Comparison of ENCODE assay signal across 8 cellular contexts in the genomic region with DNA sequence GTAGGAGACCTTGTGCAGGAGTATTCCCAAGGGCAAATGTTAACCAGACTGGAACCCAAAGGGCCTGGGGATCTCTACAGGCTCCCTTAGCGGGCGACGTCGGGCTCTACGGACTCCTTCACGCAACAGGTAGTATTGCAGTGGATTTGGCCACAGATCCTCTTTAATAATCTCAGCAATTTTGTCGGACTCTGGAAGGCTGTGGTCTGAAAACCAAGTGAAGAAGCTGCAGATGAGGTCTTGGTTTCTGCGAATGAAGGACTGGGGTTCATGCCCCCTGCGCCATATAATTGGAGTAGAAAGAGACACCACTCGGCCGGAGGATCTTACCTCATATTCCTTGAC. TPM values are rescaled to one million over a fixed set of nuclear protein-coding genes. Genes with fewer than 3 reads are reported as not detected.
A peak's percentile ranks its signal among the peaks of the same experiment; 100 is the strongest.
DNase-seq lines count a peak whose midpoint lies in the region; ATAC-seq, FAIRE-seq and TF ChIP-seq lines count a peak whose summit lies in the region.

No MANE protein-coding gene starts in this region.

- peaks cover 30% of the 10 kb centered on the region; the same call in 1 of the 2 replicates for H3K36me3 ChIP-seq in PC-9 (ENCODE audit: low read depth)
- peaks cover 0 to 5% of the 10 kb centered on the region in 2 experiments for H3K36me3 ChIP-seq in endothelial cell of umbilical vein (ENCODE audit: control insufficient read depth in 2 of 2, extremely low read depth in 1 of 2, insufficient read depth in 2 of 2, low read length in 2 of 2)
- H3K36me3 ChIP-seq in pancreas: peaks cover 0 to 8% (median 4%) of the 10 kb centered on the region in 3 donors

- H3K9me1 ChIP-seq in endothelial cell of umbilical vein (replicated peaks; ENCODE audit: control insufficient read depth, extremely low read depth, insufficient read depth, low read length): no peaks in the 10 kb centered on the region

- no peak for FAIRE-seq in endothelial cell of umbilical vein (lab: Jason Lieb, UNC)
- no peak for FAIRE-seq in pancreas (lab: Jason Lieb, UNC)

- H4K20me1 ChIP-seq in PC-9 (ENCODE audit: insufficient read depth) (peaks cover 42% of the 10 kb centered on the region), endothelial cell of umbilical vein (replicated peaks; ENCODE audit: control insufficient read depth, extremely low read depth, insufficient read depth, low read length) (peaks cover 3% of the 10 kb centered on the region)

- peak overlapping the region; percentile 88 for H3K4me3 Mint-ChIP-seq in Calu3 (ENCODE audit: low read depth, unreplicated experiment)

- H3K36me3 Mint-ChIP-seq in Calu3 (ENCODE audit: insufficient read depth, unreplicated experiment): peaks cover 50% of the 10 kb centered on the region

- intact Hi-C loops in Calu3 (cut with micrococcal nuclease; ENCODE audit: unreplicated experiment) (no loop called here), PC-9 (cut with micrococcal nuclease; ENCODE audit: unreplicated experiment) (loop anchor here (2.0 kb wide), 1 partner anchor 92 kb away; a partner anchor contains a TSS), endothelial cell of umbilical vein (cut with micrococcal nuclease) (loop anchor here (2.0 kb wide), 1 partner anchor 62 kb away; no protein-coding TSS in a partner anchor), pancreas (cut with DNase I) (loop anchor here in 1 of 3 donors (10.0 kb wide), 1 partner anchor 246 kb away; no protein-coding TSS in a partner anchor)

- POLR2A ChIA-PET in PC-9 (lab: Charles Lee; ENCODE audit: unreplicated experiment): no interaction called here
- POLR2A ChIA-PET in endothelial cell of umbilical vein (lab: Charles Lee): interaction anchor here (1.2 kb wide), 1 partner anchor 10 kb away, joined by 3 read pairs; no protein-coding TSS in a partner anchor

- no peaks in the 10 kb centered on the region for H3K9me3 Mint-ChIP-seq in Calu3 (ENCODE audit: low read depth, unreplicated experiment)

- WGBS in pancreas, 2 donors: 32 to 34% methylated on average over 11 of the region's 11 CpGs

- H3F3A ChIP-seq in PC-9 (ENCODE audit: insufficient read depth, low read depth): peaks cover 11% of the 10 kb centered on the region; the same call in 1 of the 2 replicates

- TF ChIP-seq CTCF in Calu3 (IDR thresholded peaks at IDR 0.05; ENCODE audit: unreplicated experiment) (no peak), PC-9 (conservative IDR thresholded peaks at IDR 0.05) (no peak), endothelial cell of umbilical vein (IDR thresholded peaks at IDR 0.05; ENCODE audit: extremely low read depth in 1 of 2, insufficient read depth in 1 of 2, low read depth in 1 of 2, low read length in 2 of 2) (no peak), pancreas (IDR thresholded peaks at IDR 0.05) (no peak)

- H3K4me1 Mint-ChIP-seq in Calu3 (ENCODE audit: low read depth, unreplicated experiment): peaks cover 38% of the 10 kb centered on the region

- H3K4me3 ChIP-seq in PC-9: peak overlapping the region; percentile 88
- peak overlapping the region; percentile 31 to 79 (median 53) for H3K4me3 ChIP-seq in endothelial cell of umbilical vein (replicated peaks in 1 of 3; ENCODE audit: insufficient read depth in 1 of 3, low read depth in 1 of 3, low read length in 3 of 3)
- H3K4me3 ChIP-seq in pancreas: peak overlapping the region; percentile 59 to 98 (median 86)

- TF ChIP-seq POLR2A in endothelial cell of umbilical vein (IDR thresholded peaks at IDR 0.05; ENCODE audit: low read depth, low read length): no peak

- CTCF ChIA-PET in Calu3 (lab: Charles Lee): interaction anchor here (0.7 kb wide), 1 partner anchor 12 kb away, joined by 14 read pairs; no protein-coding TSS in a partner anchor
- CTCF ChIA-PET in PC-9 (lab: Charles Lee): no interaction called here
- CTCF ChIA-PET in endothelial cell of umbilical vein (lab: Charles Lee): interaction anchor here (1.6 to 5.1 kb wide), 4 partner anchors 9 to 61 kb away, joined by 6 to 77 read pairs (median 34); no protein-coding TSS in a partner anchor

- H2AFZ ChIP-seq in PC-9 (no peak overlapping the region; the same call in 1 of the 2 replicates), endothelial cell of umbilical vein (ENCODE audit: low read depth, low read length) (no peak overlapping the region)

- H3K4me2 ChIP-seq in PC-9: peak overlapping the region; percentile 78
- peak overlapping the region; percentile 54 for H3K4me2 ChIP-seq in endothelial cell of umbilical vein (ENCODE audit: insufficient read depth, low read length)

- no peak for ATAC-seq in pancreas
- no peak for ATAC-seq in GM19351 (IDR thresholded peaks at IDR 0.05; ENCODE audit: unreplicated experiment)
- ATAC-seq in GM18867 (IDR thresholded peaks at IDR 0.05; ENCODE audit: unreplicated experiment): no peak

- H3K9me3 ChIP-seq in PC-9 (ENCODE audit: insufficient read depth, low read depth) (no peaks in the 10 kb centered on the region), endothelial cell of umbilical vein (replicated peaks; ENCODE audit: control insufficient read depth, insufficient read depth, low read length) (no peaks in the 10 kb centered on the region), pancreas (no peaks in the 10 kb centered on the region)

- dilution Hi-C loops in endothelial cell of umbilical vein (cut with MboI; ENCODE audit: extremely low pct_ligation_motif_present, low sequenced_read_pairs): no loop called here

- H3K9me2 ChIP-seq in PC-9 (ENCODE audit: insufficient read depth): no peaks in the 10 kb centered on the region

- H3K27ac Mint-ChIP-seq in Calu3 (ENCODE audit: unreplicated experiment): peak overlapping the region; percentile 66

- H3K27me3 ChIP-seq in PC-9 (ENCODE audit: insufficient read depth, low read depth) (no peaks in the 10 kb centered on the region), endothelial cell of umbilical vein (ENCODE audit: control insufficient read depth in 2 of 2, insufficient read depth in 2 of 2, low read length in 2 of 2) (no peaks in the 10 kb centered on the region), pancreas (no peaks in the 10 kb centered on the region)

- no peak for DNase-seq in Calu3
- DNase-seq in PC-9: no peak
- DNase-seq in endothelial cell of umbilical vein (ENCODE audit: low read depth, low spot score): no peak
- DNase-seq in pancreas: peak in 2 of 6 donors; percentile 9 to 24
- DNase-seq in AML-193 (lab: John Stamatoyannopoulos, UW): no peak
- DNase-seq in NCI-H345 (lab: John Stamatoyannopoulos, UW): no peak

- BruUV-seq in Calu3 (replicated peaks; lab: Mats Ljungman, UMichigan) (no TSS peak), PC-9 (replicated peaks; lab: Mats Ljungman, UMichigan) (TSS peak; percentile 27), endothelial cell of umbilical vein (replicated peaks; lab: Mats Ljungman, UMichigan) (no TSS peak)

- no peaks in the 10 kb centered on the region for H3K27me3 Mint-ChIP-seq in Calu3 (ENCODE audit: unreplicated experiment)

- H3K4me1 ChIP-seq in PC-9 (replicated peaks; ENCODE audit: insufficient read depth) (peaks cover 47% of the 10 kb centered on the region), endothelial cell of umbilical vein (ENCODE audit: control insufficient read depth, extremely low read depth, insufficient read depth, low read length) (peaks cover 37% of the 10 kb centered on the region), pancreas (peaks cover 8 to 43% (median 21%) of the 10 kb centered on the region in 3 donors)

- H3K9ac ChIP-seq in endothelial cell of umbilical vein (replicated peaks; ENCODE audit: extremely low read depth, insufficient read depth, low read length): peak overlapping the region; percentile 94

- peaks cover 64% of the 10 kb centered on the region for H3K79me2 ChIP-seq in PC-9 (ENCODE audit: low read depth)
- peaks cover 38% of the 10 kb centered on the region for H3K79me2 ChIP-seq in endothelial cell of umbilical vein (ENCODE audit: control insufficient read depth, insufficient read depth, low read length)

- H3K27ac ChIP-seq in PC-9 (peak overlapping the region; percentile 86; the same call in 1 of the 2 replicates), endothelial cell of umbilical vein (ENCODE audit: insufficient read depth, low read depth, low read length) (no peak overlapping the region), pancreas (peak overlapping the region in 3 of 4 donors; percentile 98 to 99 (median 99))

TF ChIP-seq in endothelial cell of umbilical vein, 7 proteins besides CTCF, POLR2A, EP300 and RAD21 (continues in another document):
- TF ChIP-seq GATA2 (IDR thresholded peaks at IDR 0.05; ENCODE audit: insufficient read depth, insufficient read length, low read depth, low read length) (no peak), FOS (IDR thresholded peaks at IDR 0.05; ENCODE audit: borderline replicate concordance, insufficient read depth, low read length) (no peak), MYC (IDR thresholded peaks at IDR 0.05; ENCODE audit: low read depth, low read length) (no peak), EZH2 (IDR thresholded peaks at IDR 0.05; ENCODE audit: borderline replicate concordance, low read depth, low read length, severe bottlenecking) (no peak), POLR2AphosphoS5 (IDR thresholded peaks at IDR 0.05; ENCODE audit: insufficient read depth, low read depth, low read length) (no peak)

RNA-seq across cellular contexts. Expression of a gene that starts 1.3 kb away (rescaled TPM):
- 78.4 and 79.0 TPM in 2 replicates for total RNA-seq in Calu3 (2022)
- total RNA-seq in PC-9 (2021): 52.8 and 73.1 TPM in 2 replicates
- total RNA-seq in endothelial cell of umbilical vein: 54.5 and 57.3 TPM in 2 replicates
- 28.7 and 32.1 TPM in 2 replicates for polyA plus RNA-seq in endothelial cell of umbilical vein
- 22.7 and 22.8 TPM in 2 replicates for polyA plus RNA-seq in endothelial cell of umbilical vein (2011; cell fraction: cytosol; rRNA removed)
- 16.6 and 18.5 TPM in 2 replicates for polyA plus RNA-seq in endothelial cell of umbilical vein (2011; cell fraction: nucleus; rRNA removed)
- polyA plus RNA-seq in endothelial cell of umbilical vein (2012): 30.1 and 38.2 TPM in 2 replicates
- 94.4 and 108 TPM in 2 replicates for polyA minus RNA-seq in endothelial cell of umbilical vein
- polyA minus RNA-seq in endothelial cell of umbilical vein (2011; cell fraction: cytosol; rRNA and poly(A)+ RNA removed): 47.3 TPM
- 22.3 and 26.4 TPM in 2 replicates for polyA minus RNA-seq in endothelial cell of umbilical vein (2011; cell fraction: nucleus; rRNA and poly(A)+ RNA removed)
- total RNA-seq in pancreas: 10 to 100 TPM; 29.4 to 50.3 (median 44.0) TPM
- 10 to 100 TPM; 11.9 to 23.6 TPM for polyA plus RNA-seq in pancreas

RNA-seq across cellular contexts. Expression of a gene that starts 24.6 kb away (rescaled TPM):
- total RNA-seq in Calu3 (2022): 14.9 and 15.0 TPM in 2 replicates
- total RNA-seq in PC-9 (2021): 10.6 and 10.9 TPM in 2 replicates
- total RNA-seq in endothelial cell of umbilical vein: 24.5 and 34.4 TPM in 2 replicates
- 43.1 and 45.5 TPM in 2 replicates for polyA plus RNA-seq in endothelial cell of umbilical vein
- polyA plus RNA-seq in endothelial cell of umbilical vein (2011; cell fraction: cytosol; rRNA removed): 27.5 and 32.1 TPM in 2 replicates
- polyA plus RNA-seq in endothelial cell of umbilical vein (2011; cell fraction: nucleus; rRNA removed): 75.8 and 97.1 TPM in 2 replicates
- polyA plus RNA-seq in endothelial cell of umbilical vein (2012): 16.1 and 18.4 TPM in 2 replicates
- 57.3 and 61.9 TPM in 2 replicates for polyA minus RNA-seq in endothelial cell of umbilical vein
- polyA minus RNA-seq in endothelial cell of umbilical vein (2011; cell fraction: cytosol; rRNA and poly(A)+ RNA removed): 3.1 TPM
- polyA minus RNA-seq in endothelial cell of umbilical vein (2011; cell fraction: nucleus; rRNA and poly(A)+ RNA removed): 30.5 and 40.3 TPM in 2 replicates
- 10 to 100 TPM in 1 of 6 donors, 1 to 10 TPM in 5; 5.7 to 10.5 (median 7.1) TPM for total RNA-seq in pancreas
- 10 to 100 TPM in 1 of 2 donors, 1 to 10 TPM in 1; 4.9 to 19.4 TPM for polyA plus RNA-seq in pancreas
